ENCODE assay signal across 22 cellular contexts in the genomic region with DNA sequence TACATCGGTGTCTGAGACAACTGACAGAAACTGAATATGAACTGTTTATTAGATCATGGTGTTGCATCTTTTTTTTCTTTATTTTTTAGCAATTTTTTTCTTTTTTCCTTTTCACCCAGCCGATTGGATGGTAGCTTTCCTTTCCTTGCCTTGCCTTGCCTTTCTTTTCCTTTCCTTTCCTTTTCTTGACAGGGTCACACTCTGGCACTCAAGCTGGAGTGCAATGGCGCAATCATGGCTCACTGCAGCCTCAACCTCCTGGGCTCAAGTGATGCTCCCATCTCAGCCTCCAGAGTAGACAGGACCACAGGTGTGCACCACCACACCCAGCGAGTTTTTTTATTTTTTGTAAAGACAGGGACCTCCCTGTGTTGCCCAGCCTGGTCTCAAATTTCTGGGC. TPM values are rescaled to one million over a fixed set of nuclear protein-coding genes. Genes with fewer than 3 reads are reported as not detected.
"Had no signal": no experiment of that assay in that cellular context is flagged by ENCODE, and none has a peak within 500 bp of the region (broad histone marks: within the 10 kb centered on the region; RNA-seq: fewer than 3 reads in every experiment).

No MANE protein-coding gene starts in this region.

- H3K4me1 ChIP-seq: uterus had no signal

- H3K27ac ChIP-seq: left ventricle myocardium inferior, psoas muscle, tibial artery, uterus had no signal

- DNase-seq: activated CD8-positive, alpha-beta memory T cell treated with anti-CD3 and anti-CD28 coated beads for 24 hours; activated CD8-positive, alpha-beta memory T cell treated with anti-CD3 and anti-CD28 coated beads, Interleukin-2, amount 50 U/mL, for 48 hours; activated effector memory CD4-positive, alpha-beta T cell treated with anti-CD3 and anti-CD28 coated beads, Interleukin-2, amount 50 U/mL, for 16 hours; activated naive CD4-positive, alpha-beta T cell treated with anti-CD3 and anti-CD28 coated beads, Interleukin-2, amount 50 U/mL, for 16 hours; activated T-cell treated with anti-CD3 and anti-CD28 coated beads, Interleukin-2, amount 50 U/mL, for 48 hours; aorta; effector CD4-positive, alpha-beta T cell; kidney glomerular epithelial cell; left ventricle myocardium inferior; psoas muscle; right cardiac atrium; stimulated activated CD4-positive, alpha-beta T cell treated with anti-CD3 and anti-CD28 coated beads, Interleukin-2, amount 100 ng/mL, for 24 hours; stimulated activated naive CD4-positive, alpha-beta T cell treated with Interleukin-2 at 50 U/mL for 16 hours; T-helper 9 cell; tibial artery; uterus had no signal

- ATAC-seq: activated CD4-positive, CD25-positive, alpha-beta regulatory T cell treated with anti-CD3 and anti-CD28 coated beads, Interleukin-2, amount 50 U/mL, for 24 hours; psoas muscle; right cardiac atrium had no signal

- H3K4me3 ChIP-seq: left ventricle myocardium inferior, psoas muscle, tibial artery, uterus had no signal

- H3K27me3 ChIP-seq: tibial artery, uterus had no signal

- H3K9me3 ChIP-seq: left ventricle myocardium inferior, psoas muscle, tibial artery, uterus had no signal

- H3K36me3 ChIP-seq: left ventricle myocardium inferior, tibial artery, uterus had no signal

RNA-seq across cellular contexts. Expression of gene PDE6A, which starts 2.8 kb away (rescaled TPM):
- total RNA-seq: aorta, cerebellum, frontal cortex, mononuclear cell, skeletal muscle tissue, subcutaneous adipose tissue had no signal
